ENCODE assay signal across 12 cellular contexts in genomic region chr11:57309106-57310059, GRCh38. TPM values are rescaled to one million over a fixed set of nuclear protein-coding genes. Genes with fewer than 3 reads are reported as not detected.
DNase-seq lines count a peak whose midpoint lies in the region; ATAC-seq and TF ChIP-seq lines count a peak whose summit lies in the region.
"Had no signal": no experiment of that assay in that cellular context is flagged by ENCODE, and none has a peak within 500 bp of the region (broad histone marks: within the 10 kb centered on the region; RNA-seq: fewer than 3 reads in every experiment).

No MANE protein-coding gene starts in this region.

- H3K36me3 ChIP-seq in Caco-2 (ENCODE audit: control insufficient read depth, insufficient read depth, low read length) (peaks cover 9% of the 10 kb centered on the region), adipocyte (ENCODE audit: control insufficient read depth, insufficient read depth, low read length, severe bottlenecking) (peaks cover 77% of the 10 kb centered on the region), gastroesophageal sphincter (peaks cover 0 to 63% of the 10 kb centered on the region in 2 donors), gastrocnemius medialis (peaks cover 0 to 49% of the 10 kb centered on the region in 2 donors), H7 (replicated peaks; ENCODE audit: control insufficient read depth, insufficient read depth, low read length) (peaks cover 35% of the 10 kb centered on the region), colonic mucosa (no peaks in the 10 kb centered on the region)

- in situ Hi-C loops in gastrocnemius medialis (cut with MboI; ENCODE audit: low sequenced_read_pairs in 4 of 4) = no loop called here

- H3K27me3 ChIP-seq in Caco-2 (replicated peaks; ENCODE audit: control insufficient read depth, insufficient read depth, low read length) (no peaks in the 10 kb centered on the region), adipocyte (replicated peaks; ENCODE audit: control insufficient read depth, insufficient read depth, low read length) (no peaks in the 10 kb centered on the region), gastroesophageal sphincter (no peaks in the 10 kb centered on the region), gastrocnemius medialis (no peaks in the 10 kb centered on the region), H7 (ENCODE audit: control insufficient read depth, insufficient read depth, low read length) (no peaks in the 10 kb centered on the region), colonic mucosa (no peaks in the 10 kb centered on the region)

- intact Hi-C loops in Caco-2 (cut with micrococcal nuclease; ENCODE audit: unreplicated experiment) (no loop called here), gastrocnemius medialis (cut with DNase I; ENCODE audit: low total_unique reads) (no loop called here), colonic mucosa (cut with DNase I) (no loop called here)

- CTCF ChIA-PET in Caco-2 (lab: Charles Lee) = no interaction called here

- no peak overlapping the region for H3K4me3 ChIP-seq in Caco-2 (ENCODE audit: low read depth, low read length)
- peak overlapping the region; percentile 80 for H3K4me3 ChIP-seq in adipocyte (ENCODE audit: low read length)
- no peak overlapping the region for H3K4me3 ChIP-seq in gastroesophageal sphincter
- H3K4me3 ChIP-seq in gastrocnemius medialis = peak overlapping the region; percentile 52 to 82 (median 66)
- H3K4me3 ChIP-seq in H7 (ENCODE audit: insufficient read depth, low read depth, low read length) = no peak overlapping the region
- no peak overlapping the region for H3K4me3 ChIP-seq in colonic mucosa

- peak overlapping the region in 3 of 4 donors; percentile 88 to 96 (median 91) for H3K27ac ChIP-seq in gastroesophageal sphincter
- H3K27ac ChIP-seq in gastrocnemius medialis = peak overlapping the region; percentile 92 to 99 (median 98)
- H3K27ac ChIP-seq in colonic mucosa = no peak overlapping the region

- peaks cover 77% of the 10 kb centered on the region for H3K36me3 Mint-ChIP-seq in Caco-2 (ENCODE audit: insufficient read depth, unreplicated experiment)

- peak overlapping the region; percentile 23 for H3K4me3 Mint-ChIP-seq in Caco-2 (ENCODE audit: unreplicated experiment)
- H3K4me3 Mint-ChIP-seq: activated T-helper 1 cell treated with anti-CD3 and anti-CD28 coated beads, Interleukin-12 subunit alpha, Interleukin-12 subunit beta, Interleukin-2, Interleukin-4 antibody, amounts not matched to agents 30 ng/mL and 10 ng/mL and 1 ng/mL, durations not matched to agents 14 hours and 24 hours and 36 hours had no signal

- H3K4me1 Mint-ChIP-seq in Caco-2 (ENCODE audit: low read depth, unreplicated experiment) = peaks cover 35% of the 10 kb centered on the region

- no peaks in the 10 kb centered on the region for H3K9me3 Mint-ChIP-seq in Caco-2 (ENCODE audit: unreplicated experiment)
- H3K9me3 Mint-ChIP-seq: activated T-helper 1 cell treated with anti-CD3 and anti-CD28 coated beads, Interleukin-12 subunit alpha, Interleukin-12 subunit beta, Interleukin-2, Interleukin-4 antibody, amounts not matched to agents 30 ng/mL and 10 ng/mL and 1 ng/mL, durations not matched to agents 14 hours and 24 hours and 36 hours had no signal

- peak overlapping the region; percentile 89 for H3K9ac ChIP-seq in adipocyte (ENCODE audit: low read length)
- no peak overlapping the region for H3K9ac ChIP-seq in colonic mucosa (ENCODE audit: low read depth in 2 of 2, low read length in 2 of 2)

- TF ChIP-seq POLR2A in gastroesophageal sphincter (IDR thresholded peaks at IDR 0.05) = no peak
- TF ChIP-seq POLR2A in gastrocnemius medialis (IDR thresholded peaks at IDR 0.05) = no peak
- no peak for TF ChIP-seq POLR2A in erythroblast (IDR thresholded peaks at IDR 0.05; ENCODE audit: low read length)

- no peak for ATAC-seq in gastroesophageal sphincter
- no peak for ATAC-seq in gastrocnemius medialis
- ATAC-seq: esophagus mucosa had no signal

- H3K4me1 ChIP-seq in Caco-2 = peaks cover 40% of the 10 kb centered on the region
- peaks cover 91% of the 10 kb centered on the region for H3K4me1 ChIP-seq in adipocyte (ENCODE audit: control insufficient read depth, insufficient read depth, low read length)
- peaks cover 8 to 100% (median 76%) of the 10 kb centered on the region in 3 donors for H3K4me1 ChIP-seq in gastroesophageal sphincter
- peaks cover 80 to 82% of the 10 kb centered on the region in 2 donors for H3K4me1 ChIP-seq in gastrocnemius medialis
- H3K4me1 ChIP-seq in colonic mucosa = peaks cover 11% of the 10 kb centered on the region

- no peaks in the 10 kb centered on the region for H3K27me3 Mint-ChIP-seq in Caco-2 (ENCODE audit: insufficient read depth, unreplicated experiment)

- WGBS in gastroesophageal sphincter (ENCODE audit: low coverage in 1 of 2), 2 donors = 87 to 88% methylated on average over 6 to 16 of the region's 24 CpGs

- TSS peak; percentile 28 for BruUV-seq in Caco-2 (replicated peaks; lab: Mats Ljungman, UMichigan)

- peak overlapping the region; percentile 79 for H3K27ac Mint-ChIP-seq in Caco-2 (ENCODE audit: unreplicated experiment)
- H3K27ac Mint-ChIP-seq: activated T-helper 1 cell treated with anti-CD3 and anti-CD28 coated beads, Interleukin-12 subunit alpha, Interleukin-12 subunit beta, Interleukin-2, Interleukin-4 antibody, amounts not matched to agents 30 ng/mL and 10 ng/mL and 1 ng/mL, durations not matched to agents 14 hours and 24 hours and 36 hours had no signal

- TF ChIP-seq CTCF in Caco-2 (IDR thresholded peaks at IDR 0.05; ENCODE audit: insufficient read depth in 1 of 2, low read depth in 1 of 2, low read length in 1 of 2, severe bottlenecking in 1 of 2, unreplicated experiment in 1 of 2) (no peak), gastroesophageal sphincter (IDR thresholded peaks at IDR 0.05) (no peak), gastrocnemius medialis (IDR thresholded peaks at IDR 0.05 in 4 of 5, conservative IDR thresholded peaks at IDR 0.05 in 1 of 5) (no peak), colonic mucosa (IDR thresholded peaks at IDR 0.05) (no peak)

- POLR2A ChIA-PET in Caco-2 (lab: Charles Lee) = no interaction called here

- H3K9me3 ChIP-seq in Caco-2 (no peaks in the 10 kb centered on the region), adipocyte (ENCODE audit: control insufficient read depth, low read length) (no peaks in the 10 kb centered on the region), gastroesophageal sphincter (no peaks in the 10 kb centered on the region), gastrocnemius medialis (no peaks in the 10 kb centered on the region), colonic mucosa (no peaks in the 10 kb centered on the region)

- DNase-seq in Caco-2 (no peak), adipocyte (ENCODE audit: low read depth) (no peak), gastrocnemius medialis (no peak), H7 (no peak), colonic mucosa (no peak), erythroblast (lab: John Stamatoyannopoulos, UW) (no peak)
- no peak for DNase-seq in stimulated activated CD4-positive, alpha-beta T cell treated with anti-CD3 and anti-CD28 coated beads, Interleukin-4, amount 100 ng/mL, for 1 hour
- DNase-seq: activated CD4-positive, alpha-beta T cell treated with anti-CD3 and anti-CD28 coated beads for 1 hour; DMS79 had no signal

- no peak for TF ChIP-seq EP300 in gastroesophageal sphincter (IDR thresholded peaks at IDR 0.05)

RNA-seq across cellular contexts. Expression of gene TNKS1BP1, which starts 15.4 kb away (rescaled TPM):
- 107 and 120 TPM in 2 replicates for total RNA-seq in Caco-2 (2022)
- 100 to 1,000 TPM in 2 of 4 donors, 10 to 100 TPM in 2; 95.6 to 130 (median 108) TPM for total RNA-seq in gastroesophageal sphincter
- total RNA-seq in gastrocnemius medialis = 100 to 1,000 TPM in 3 of 4 donors, 10 to 100 TPM in 1; 98.5 to 165 (median 125) TPM
- 38.3 and 48.5 TPM in 2 replicates for total RNA-seq in H7 (2014; rRNA removed; shearing (Covaris generic))
- total RNA-seq in colonic mucosa = 100 to 1,000 TPM; 113 to 117 TPM

RNA-seq across cellular contexts. Expression of gene SSRP1, which starts 26.3 kb away (rescaled TPM):
- total RNA-seq in Caco-2 (2022) = 206 and 212 TPM in 2 replicates
- 100 to 1,000 TPM in 1 of 4 donors, 10 to 100 TPM in 3; 66.0 to 101 (median 79.8) TPM for total RNA-seq in gastroesophageal sphincter
- 100 to 1,000 TPM in 3 of 4 donors, 10 to 100 TPM in 1; 76.6 to 155 (median 137) TPM for total RNA-seq in gastrocnemius medialis
- total RNA-seq in H7 (2014; rRNA removed; shearing (Covaris generic)) = 158 and 173 TPM in 2 replicates
- 100 to 1,000 TPM in 1 of 2 donors, 10 to 100 TPM in 1; 72.7 to 162 TPM for total RNA-seq in colonic mucosa

RNA-seq across cellular contexts. Expression of gene P2RX3, which starts 28.8 kb away (rescaled TPM):
- total RNA-seq in Caco-2 (2022) = not detected in 2 replicates
- under 1 TPM in 1 of 4 donors, not detected in 3; 0.69 TPM for total RNA-seq in gastroesophageal sphincter
- total RNA-seq in gastrocnemius medialis = not detected
- total RNA-seq in H7 (2014; rRNA removed; shearing (Covaris generic)) = not detected in 2 replicates
- not detected for total RNA-seq in colonic mucosa
- total RNA-seq: activated T-helper 1 cell treated with anti-CD3 and anti-CD28 coated beads, Interleukin-12 subunit alpha, Interleukin-12 subunit beta, Interleukin-2, Interleukin-4 antibody, amounts not matched to agents 30 ng/mL and 10 ng/mL and 1 ng/mL, durations not matched to agents 14 hours and 24 hours and 36 hours; esophagus mucosa had no signal

Comparison
In these comparisons a context has a peak if more than half of its experiments do, and no peak if none do; other contexts are left out.
1. H3K4me3 ChIP-seq: peak in adipocyte (single experiment) and gastrocnemius medialis (4 of 4); none in Caco-2 (single experiment), gastroesophageal sphincter (0 of 2), H7 (single experiment) and colonic mucosa (single experiment).